Comparison of ENCODE assay signal across 8 cellular contexts in the genomic region with DNA sequence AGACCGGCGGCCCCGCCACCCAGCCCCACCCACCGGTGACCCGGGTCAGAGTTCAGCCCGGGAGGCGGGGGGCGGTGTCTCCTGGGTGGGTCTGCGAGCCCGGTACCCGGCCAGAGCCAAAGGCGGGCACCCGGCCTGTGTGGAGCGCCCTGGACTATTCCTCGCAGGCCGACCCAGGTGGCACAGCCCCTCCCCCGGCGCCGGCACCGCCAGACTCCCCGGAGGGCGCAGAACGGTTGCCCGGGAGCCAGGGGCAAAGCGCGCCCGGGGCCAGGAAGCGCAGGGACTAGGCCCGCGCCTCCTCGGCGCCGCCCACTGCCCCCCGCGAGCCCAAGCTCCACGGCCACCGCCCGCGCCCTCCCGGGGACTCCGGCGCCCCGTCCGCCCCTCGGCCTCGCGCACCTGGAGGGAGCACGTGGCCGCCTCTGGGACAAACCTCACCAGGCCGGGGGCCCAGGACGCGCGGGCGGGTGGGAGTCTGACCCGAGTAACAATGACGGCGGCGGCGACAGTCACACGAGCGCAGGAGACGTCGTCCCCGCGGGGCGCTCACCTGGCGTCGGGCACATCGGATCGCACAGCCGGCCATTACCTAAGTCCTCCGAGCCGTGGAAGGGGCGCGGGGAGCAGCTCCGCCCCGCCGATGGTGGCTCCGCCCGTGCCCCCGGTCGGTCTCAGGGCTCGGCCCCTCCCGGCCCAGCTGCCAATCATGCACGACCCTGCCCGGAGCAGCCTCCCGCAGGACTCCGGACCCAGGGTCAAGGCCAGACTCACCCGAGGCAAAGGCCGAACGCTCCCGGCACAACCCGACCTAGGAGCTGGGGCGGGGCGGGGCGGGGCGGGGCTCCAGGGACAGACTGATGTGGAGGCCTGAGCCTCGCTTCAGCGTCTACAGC. TPM values are rescaled to one million over a fixed set of nuclear protein-coding genes. Genes with fewer than 3 reads are reported as not detected.
DNase-seq lines count a peak whose midpoint lies in the region; ATAC-seq, FAIRE-seq and TF ChIP-seq lines count a peak whose summit lies in the region.
"Had no signal": no experiment of that assay in that cellular context is flagged by ENCODE, and none has a peak within 500 bp of the region (broad histone marks: within the 10 kb centered on the region; RNA-seq: fewer than 3 reads in every experiment).

No MANE protein-coding gene starts in this region.

- no peaks in the 10 kb centered on the region for H3K9me3 Mint-ChIP-seq in activated naive CD4-positive, alpha-beta T cell treated with anti-CD3 and anti-CD28 coated beads, Interleukin-2, amount 50 U/mL, for 72 hours
- H3K9me3 Mint-ChIP-seq in stimulated activated effector memory CD8-positive, alpha-beta T cell treated with anti-CD3 and anti-CD28 coated beads, Interleukin-12 subunit alpha, Interleukin-12 subunit beta, amount 100 ng/mL, for 72 hours = no peaks in the 10 kb centered on the region

- no peak for TF ChIP-seq RAD21 in HepG2 (CRISPR knock-in tag; IDR thresholded peaks at IDR 0.05)

- WGBS in HepG2 (ENCODE audit: low lambda C conversion rate) = 96% methylated on average over 40 of the region's 99 CpGs
- WGBS in thyroid gland, 2 donors = 51 to 59% methylated on average over 11 to 19 of the region's 99 CpGs

- FAIRE-seq in HepG2 (lab: Jason Lieb, UNC) = no peak

- H3K4me3 ChIP-seq in HepG2 (replicated peaks in 1 of 3; ENCODE audit: insufficient read depth in 1 of 3, low read depth in 2 of 3, low read length in 3 of 3) (no peak overlapping the region), thyroid gland (replicated peaks in 1 of 3) (peak overlapping the region in 1 of 3 donors; percentile 9)
- H3K4me3 ChIP-seq: lung had no signal

- H3K27me3 ChIP-seq in HepG2 (ENCODE audit: control insufficient read depth in 1 of 2, insufficient read depth in 2 of 2, low read length in 2 of 2) = no peaks in the 10 kb centered on the region
- no peaks in the 10 kb centered on the region for H3K27me3 ChIP-seq in thyroid gland

- POLR2A ChIA-PET in HepG2 (lab: Yijun Ruan, JAX) = no interaction called here

- TF ChIP-seq CTCF in HepG2 (CRISPR knock-in tag; IDR thresholded peaks at IDR 0.05) = no peak
- no peak for TF ChIP-seq CTCF in thyroid gland (IDR thresholded peaks at IDR 0.05)

- no TSS peak for BruUV-seq in HepG2 (replicated peaks; lab: Mats Ljungman, UMichigan)

- no peak for TF ChIP-seq POLR2A in HepG2 (IDR thresholded peaks at IDR 0.05; ENCODE audit: insufficient read depth in 1 of 2, low read depth in 2 of 2, low read length in 2 of 2)
- no peak for TF ChIP-seq POLR2A in thyroid gland (IDR thresholded peaks at IDR 0.05)

- H3K4me3 Mint-ChIP-seq in stimulated activated effector memory CD8-positive, alpha-beta T cell treated with anti-CD3 and anti-CD28 coated beads, Interleukin-12 subunit alpha, Interleukin-12 subunit beta, amount 100 ng/mL, for 72 hours = no peak overlapping the region

- TF ChIP-seq EP300 in HepG2 (IDR thresholded peaks at IDR 0.05; ENCODE audit: low read depth in 2 of 2, low read length in 2 of 2) (no peak), HepG2 (CRISPR knock-in tag; IDR thresholded peaks at IDR 0.05; ENCODE audit: borderline replicate concordance) (no peak)

- peaks cover 76% of the 10 kb centered on the region for H3K79me2 ChIP-seq in HepG2 (ENCODE audit: insufficient read depth, low read length)

- H3K27ac ChIP-seq in HepG2 (ENCODE audit: extremely low read length, insufficient read depth, low read length) (no peak overlapping the region), thyroid gland (peak overlapping the region; percentile 6 to 68 (median 51))

- no peaks in the 10 kb centered on the region for H3K36me3 Mint-ChIP-seq in activated naive CD4-positive, alpha-beta T cell treated with anti-CD3 and anti-CD28 coated beads, Interleukin-2, amount 50 U/mL, for 72 hours
- H3K36me3 Mint-ChIP-seq in stimulated activated effector memory CD8-positive, alpha-beta T cell treated with anti-CD3 and anti-CD28 coated beads, Interleukin-12 subunit alpha, Interleukin-12 subunit beta, amount 100 ng/mL, for 72 hours = no peaks in the 10 kb centered on the region

- DNase-seq in HuH-7 (ENCODE audit: low spot score) (peak; percentile 100), ecto neural progenitor cell (ENCODE audit: low spot score) (peak; percentile 76), HepG2 (ENCODE audit: low spot score) (no peak), thyroid gland (no peak)
- no peak for DNase-seq in activated naive CD4-positive, alpha-beta T cell treated with anti-CD3 and anti-CD28 coated beads, Interleukin-2, amount 50 U/mL, for 72 hours (ENCODE audit: low spot score in 2 of 2)
- no peak for DNase-seq in stimulated activated effector memory CD8-positive, alpha-beta T cell treated with anti-CD3 and anti-CD28 coated beads, Interleukin-12 subunit alpha, Interleukin-12 subunit beta, amount 100 ng/mL, for 72 hours (ENCODE audit: low spot score in 2 of 2)

- no peaks in the 10 kb centered on the region; a peak in 1 of 5 replicates for H3K36me3 ChIP-seq in HepG2 (replicated peaks in 1 of 2; ENCODE audit: control insufficient read depth in 1 of 2, insufficient read depth in 2 of 2, low read length in 2 of 2)
- peaks cover 0 to 3% of the 10 kb centered on the region in 2 donors for H3K36me3 ChIP-seq in thyroid gland

- ATAC-seq in HepG2 (no peak), HG02642 (IDR thresholded peaks at IDR 0.05; ENCODE audit: poor library complexity, unreplicated experiment) (no peak)
- ATAC-seq in activated naive CD4-positive, alpha-beta T cell treated with anti-CD3 and anti-CD28 coated beads, Interleukin-2, amount 50 U/mL, for 72 hours = no peak
- no peak for ATAC-seq in stimulated activated effector memory CD8-positive, alpha-beta T cell treated with anti-CD3 and anti-CD28 coated beads, Interleukin-12 subunit alpha, Interleukin-12 subunit beta, amount 100 ng/mL, for 72 hours

- CTCF ChIA-PET in HepG2 (lab: Yijun Ruan, JAX; ENCODE audit: low intra/inter-chr PET ratio, low total read pairs) = no interaction called here

- no peak overlapping the region for H2AFZ ChIP-seq in HepG2 (ENCODE audit: low read length)

- intact Hi-C loops in HepG2 (cut with micrococcal nuclease; ENCODE audit: unreplicated experiment) (loop anchor here (10.0 kb wide), 1 partner anchor 875 kb away; no protein-coding TSS in a partner anchor), thyroid gland (cut with DNase I) (no loop called here)

- H3K9me3 ChIP-seq in HepG2 (ENCODE audit: low read length) (no peaks in the 10 kb centered on the region), thyroid gland (no peaks in the 10 kb centered on the region)

- no peak overlapping the region for H3K27ac Mint-ChIP-seq in activated naive CD4-positive, alpha-beta T cell treated with anti-CD3 and anti-CD28 coated beads, Interleukin-2, amount 50 U/mL, for 72 hours
- H3K27ac Mint-ChIP-seq in stimulated activated effector memory CD8-positive, alpha-beta T cell treated with anti-CD3 and anti-CD28 coated beads, Interleukin-12 subunit alpha, Interleukin-12 subunit beta, amount 100 ng/mL, for 72 hours = no peak overlapping the region

- peaks cover 5% of the 10 kb centered on the region for H3K4me1 Mint-ChIP-seq in stimulated activated effector memory CD8-positive, alpha-beta T cell treated with anti-CD3 and anti-CD28 coated beads, Interleukin-12 subunit alpha, Interleukin-12 subunit beta, amount 100 ng/mL, for 72 hours

- no peak overlapping the region for H3K9ac ChIP-seq in HepG2 (ENCODE audit: insufficient read depth, low read depth, low read length)

- H4K20me1 ChIP-seq in HepG2 (ENCODE audit: insufficient read depth, low read length) = peaks cover 12% of the 10 kb centered on the region; the same call in 1 of the 2 replicates

- no peak overlapping the region for H3K4me2 ChIP-seq in HepG2 (ENCODE audit: low read depth, low read length)

- peaks cover 86% of the 10 kb centered on the region for H3K4me1 ChIP-seq in HepG2 (ENCODE audit: insufficient read depth, low read length)
- H3K4me1 ChIP-seq in thyroid gland = peaks cover 97 to 100% of the 10 kb centered on the region in 2 donors

- in situ Hi-C loops in HepG2 (cut with HindIII; ENCODE audit: extremely low pct_ligation_motif_present, low pct_unique_long_range_greater_than_20kb) = no loop called here

RNA-seq across cellular contexts. Expression of gene PLXNB2, which starts 7.5 kb away (rescaled TPM):
- total RNA-seq in HepG2 (2016; rRNA removed; fragmentation: Illumina TruSeq; extraction: Trizol) (19.3 and 32.6 TPM in 2 replicates), thyroid gland (100 to 1,000 TPM; 143 to 266 (median 215) TPM)
- 4.6 and 4.9 TPM in 2 replicates for total RNA-seq in HepG2 (2016; cell fraction: cytosol; rRNA removed; fragmentation: Illumina TruSeq; extraction: Trizol; ENCODE audit: low read depth)
- 16.8 and 32.7 TPM in 2 replicates for total RNA-seq in HepG2 (2016; cell fraction: insoluble cytoplasmic fraction; rRNA removed; fragmentation: Illumina TruSeq; extraction: Trizol)
- total RNA-seq in HepG2 (2016; cell fraction: membrane; rRNA removed; fragmentation: Illumina TruSeq; extraction: Trizol) = 13.7 and 15.6 TPM in 2 replicates
- total RNA-seq in HepG2 (2016; cell fraction: nucleus; rRNA removed; fragmentation: Illumina TruSeq; extraction: Trizol) = 43.2 and 57.8 TPM in 2 replicates
- 68.9 and 79.4 TPM in 2 replicates for polyA plus RNA-seq in HepG2 (2011; rRNA removed)
- 46.5 and 75.4 TPM in 2 replicates for polyA plus RNA-seq in HepG2 (2011; cell fraction: cytosol; rRNA removed)
- polyA plus RNA-seq in HepG2 (2011; cell fraction: nucleus; rRNA removed) = 265 and 413 TPM in 2 replicates
- polyA plus RNA-seq in HepG2 (2012) = 53.9 and 72.9 TPM in 2 replicates
- polyA plus RNA-seq in HepG2 (2016; cell fraction: cytosol; fragmentation: Illumina TruSeq; extraction: Trizol; ENCODE audit: low read depth) = 5.5 and 6.2 TPM in 2 replicates
- polyA plus RNA-seq in HepG2 (2016; cell fraction: insoluble cytoplasmic fraction; fragmentation: Illumina TruSeq; extraction: Trizol; ENCODE audit: low read depth) = 16.2 and 23.0 TPM in 2 replicates
- 10.1 and 11.9 TPM in 2 replicates for polyA plus RNA-seq in HepG2 (2016; cell fraction: membrane; fragmentation: Illumina TruSeq; extraction: Trizol; ENCODE audit: low read depth)
- 148 and 155 TPM in 2 replicates for polyA plus RNA-seq in HepG2 (2016; cell fraction: nucleus; fragmentation: Illumina TruSeq; extraction: Trizol; ENCODE audit: insufficient read depth, low read depth)
- 61.5 and 149 TPM in 2 replicates for polyA minus RNA-seq in HepG2 (2011; rRNA and poly(A)+ RNA removed; ENCODE audit: low replicate concordance)
- 76.6 and 89.8 TPM in 2 replicates for polyA minus RNA-seq in HepG2 (2011; cell fraction: cytosol; rRNA and poly(A)+ RNA removed)
- polyA minus RNA-seq in HepG2 (2011; cell fraction: nucleus; rRNA and poly(A)+ RNA removed) = 57.9 and 61.3 TPM in 2 replicates
- 10 to 100 TPM; 10.3 to 13.1 TPM for total RNA-seq in activated naive CD4-positive, alpha-beta T cell treated with anti-CD3 and anti-CD28 coated beads, Interleukin-2, amount 50 U/mL, for 72 hours

RNA-seq across cellular contexts. Expression of gene DENND6B, which starts 26.8 kb away (rescaled TPM):
- total RNA-seq in HepG2 (2016; rRNA removed; fragmentation: Illumina TruSeq; extraction: Trizol) = 0.84 and 0.95 TPM in 2 replicates
- 0.30 and 0.44 TPM in 2 replicates for total RNA-seq in HepG2 (2016; cell fraction: cytosol; rRNA removed; fragmentation: Illumina TruSeq; extraction: Trizol; ENCODE audit: low read depth)
- 0.22 and 0.65 TPM in 2 replicates for total RNA-seq in HepG2 (2016; cell fraction: insoluble cytoplasmic fraction; rRNA removed; fragmentation: Illumina TruSeq; extraction: Trizol)
- total RNA-seq in HepG2 (2016; cell fraction: membrane; rRNA removed; fragmentation: Illumina TruSeq; extraction: Trizol) = 0.52 and 0.90 TPM in 2 replicates
- 0.90 and 1.1 TPM in 2 replicates for total RNA-seq in HepG2 (2016; cell fraction: nucleus; rRNA removed; fragmentation: Illumina TruSeq; extraction: Trizol)
- polyA plus RNA-seq in HepG2 (2011; rRNA removed) = 3.8 and 4.2 TPM in 2 replicates
- polyA plus RNA-seq in HepG2 (2011; cell fraction: cytosol; rRNA removed) = 1.8 TPM in 2 replicates
- 33.7 and 41.4 TPM in 2 replicates for polyA plus RNA-seq in HepG2 (2011; cell fraction: nucleus; rRNA removed)
- polyA plus RNA-seq in HepG2 (2012) = 2.5 and 2.6 TPM in 2 replicates
- 0.33 and 0.71 TPM in 2 replicates for polyA plus RNA-seq in HepG2 (2016; cell fraction: cytosol; fragmentation: Illumina TruSeq; extraction: Trizol; ENCODE audit: low read depth)
- polyA plus RNA-seq in HepG2 (2016; cell fraction: insoluble cytoplasmic fraction; fragmentation: Illumina TruSeq; extraction: Trizol; ENCODE audit: low read depth) = 0.74 and 0.86 TPM in 2 replicates
- 0.63 and 1.2 TPM in 2 replicates for polyA plus RNA-seq in HepG2 (2016; cell fraction: membrane; fragmentation: Illumina TruSeq; extraction: Trizol; ENCODE audit: low read depth)
- 4.0 and 5.3 TPM in 2 replicates for polyA plus RNA-seq in HepG2 (2016; cell fraction: nucleus; fragmentation: Illumina TruSeq; extraction: Trizol; ENCODE audit: insufficient read depth, low read depth)
- polyA minus RNA-seq in HepG2 (2011; rRNA and poly(A)+ RNA removed; ENCODE audit: low replicate concordance) = 0.58 and 2.9 TPM in 2 replicates
- 1.3 TPM in 2 replicates for polyA minus RNA-seq in HepG2 (2011; cell fraction: cytosol; rRNA and poly(A)+ RNA removed)
- polyA minus RNA-seq in HepG2 (2011; cell fraction: nucleus; rRNA and poly(A)+ RNA removed) = 2.6 and 3.3 TPM in 2 replicates
- total RNA-seq in thyroid gland = 10 to 100 TPM in 2 of 4 donors, 1 to 10 TPM in 2; 4.3 to 14.3 (median 9.3) TPM
- 1 to 10 TPM; 4.1 to 4.3 TPM for total RNA-seq in activated naive CD4-positive, alpha-beta T cell treated with anti-CD3 and anti-CD28 coated beads, Interleukin-2, amount 50 U/mL, for 72 hours

RNA-seq across cellular contexts. Expression of gene MAPK11, which starts 29.8 kb away (rescaled TPM):
- total RNA-seq in HepG2 (2016; rRNA removed; fragmentation: Illumina TruSeq; extraction: Trizol) = 0.15 TPM in 1 of 2 replicates, not detected in the other
- not detected in 2 replicates for total RNA-seq in HepG2 (2016; cell fraction: cytosol; rRNA removed; fragmentation: Illumina TruSeq; extraction: Trizol; ENCODE audit: low read depth)
- total RNA-seq in HepG2 (2016; cell fraction: insoluble cytoplasmic fraction; rRNA removed; fragmentation: Illumina TruSeq; extraction: Trizol) = 0.12 and 0.15 TPM in 2 replicates
- 0.10 and 0.19 TPM in 2 replicates for total RNA-seq in HepG2 (2016; cell fraction: membrane; rRNA removed; fragmentation: Illumina TruSeq; extraction: Trizol)
- total RNA-seq in HepG2 (2016; cell fraction: nucleus; rRNA removed; fragmentation: Illumina TruSeq; extraction: Trizol) = 0.28 TPM in 1 of 2 replicates, not detected in the other
- polyA plus RNA-seq in HepG2 (2011; rRNA removed) = 0.17 and 0.46 TPM in 2 replicates
- polyA plus RNA-seq in HepG2 (2011; cell fraction: cytosol; rRNA removed) = 0.13 and 0.19 TPM in 2 replicates
- 1.9 TPM in 2 replicates for polyA plus RNA-seq in HepG2 (2011; cell fraction: nucleus; rRNA removed)
- 0.21 TPM in 1 of 2 replicates, not detected in the other for polyA plus RNA-seq in HepG2 (2012)
- polyA plus RNA-seq in HepG2 (2016; cell fraction: cytosol; fragmentation: Illumina TruSeq; extraction: Trizol; ENCODE audit: low read depth) = 0.05 and 0.07 TPM in 2 replicates
- 0.19 and 0.24 TPM in 2 replicates for polyA plus RNA-seq in HepG2 (2016; cell fraction: insoluble cytoplasmic fraction; fragmentation: Illumina TruSeq; extraction: Trizol; ENCODE audit: low read depth)
- polyA plus RNA-seq in HepG2 (2016; cell fraction: membrane; fragmentation: Illumina TruSeq; extraction: Trizol; ENCODE audit: low read depth) = 0.13 TPM in 1 of 2 replicates, not detected in the other
- polyA plus RNA-seq in HepG2 (2016; cell fraction: nucleus; fragmentation: Illumina TruSeq; extraction: Trizol; ENCODE audit: insufficient read depth, low read depth) = 0.25 and 0.37 TPM in 2 replicates
- polyA minus RNA-seq in HepG2 (2011; rRNA and poly(A)+ RNA removed; ENCODE audit: low replicate concordance) = 0.58 and 0.94 TPM in 2 replicates
- polyA minus RNA-seq in HepG2 (2011; cell fraction: cytosol; rRNA and poly(A)+ RNA removed) = not detected in 2 replicates
- 0.13 TPM in 1 of 2 replicates, not detected in the other for polyA minus RNA-seq in HepG2 (2011; cell fraction: nucleus; rRNA and poly(A)+ RNA removed)
- 1 to 10 TPM; 2.8 to 4.7 (median 4.0) TPM for total RNA-seq in thyroid gland
- 10 to 100 TPM; 15.6 to 25.7 TPM for total RNA-seq in activated naive CD4-positive, alpha-beta T cell treated with anti-CD3 and anti-CD28 coated beads, Interleukin-2, amount 50 U/mL, for 72 hours

RNA-seq across cellular contexts. Expression of gene MAPK12, which starts 38.5 kb away (rescaled TPM):
- total RNA-seq in HepG2 (2016; rRNA removed; fragmentation: Illumina TruSeq; extraction: Trizol) = 15.0 and 23.3 TPM in 2 replicates
- total RNA-seq in HepG2 (2016; cell fraction: cytosol; rRNA removed; fragmentation: Illumina TruSeq; extraction: Trizol; ENCODE audit: low read depth) = 25.0 and 26.8 TPM in 2 replicates
- total RNA-seq in HepG2 (2016; cell fraction: insoluble cytoplasmic fraction; rRNA removed; fragmentation: Illumina TruSeq; extraction: Trizol) = 15.4 and 25.6 TPM in 2 replicates
- 43.0 and 45.2 TPM in 2 replicates for total RNA-seq in HepG2 (2016; cell fraction: membrane; rRNA removed; fragmentation: Illumina TruSeq; extraction: Trizol)
- 20.3 and 23.6 TPM in 2 replicates for total RNA-seq in HepG2 (2016; cell fraction: nucleus; rRNA removed; fragmentation: Illumina TruSeq; extraction: Trizol)
- 22.2 and 22.8 TPM in 2 replicates for polyA plus RNA-seq in HepG2 (2011; rRNA removed)
- 12.9 and 20.7 TPM in 2 replicates for polyA plus RNA-seq in HepG2 (2011; cell fraction: cytosol; rRNA removed)
- 115 and 151 TPM in 2 replicates for polyA plus RNA-seq in HepG2 (2011; cell fraction: nucleus; rRNA removed)
- 6.9 and 10.9 TPM in 2 replicates for polyA plus RNA-seq in HepG2 (2012)
- 27.8 and 28.1 TPM in 2 replicates for polyA plus RNA-seq in HepG2 (2016; cell fraction: cytosol; fragmentation: Illumina TruSeq; extraction: Trizol; ENCODE audit: low read depth)
- polyA plus RNA-seq in HepG2 (2016; cell fraction: insoluble cytoplasmic fraction; fragmentation: Illumina TruSeq; extraction: Trizol; ENCODE audit: low read depth) = 14.6 and 16.4 TPM in 2 replicates
- polyA plus RNA-seq in HepG2 (2016; cell fraction: membrane; fragmentation: Illumina TruSeq; extraction: Trizol; ENCODE audit: low read depth) = 37.0 and 38.8 TPM in 2 replicates
- polyA plus RNA-seq in HepG2 (2016; cell fraction: nucleus; fragmentation: Illumina TruSeq; extraction: Trizol; ENCODE audit: insufficient read depth, low read depth) = 56.9 and 60.1 TPM in 2 replicates
- polyA minus RNA-seq in HepG2 (2011; rRNA and poly(A)+ RNA removed; ENCODE audit: low replicate concordance) = 16.5 and 18.7 TPM in 2 replicates
- polyA minus RNA-seq in HepG2 (2011; cell fraction: cytosol; rRNA and poly(A)+ RNA removed) = 5.1 and 9.2 TPM in 2 replicates
- 25.6 and 25.8 TPM in 2 replicates for polyA minus RNA-seq in HepG2 (2011; cell fraction: nucleus; rRNA and poly(A)+ RNA removed)
- 1 to 10 TPM; 3.1 to 5.1 (median 3.7) TPM for total RNA-seq in thyroid gland
- 10 to 100 TPM in 1 of 2 donors, 1 to 10 TPM in 1; 7.1 to 14.2 TPM for total RNA-seq in activated naive CD4-positive, alpha-beta T cell treated with anti-CD3 and anti-CD28 coated beads, Interleukin-2, amount 50 U/mL, for 72 hours

RNA-seq across cellular contexts. Expression of gene PPP6R2, which starts 43.2 kb away (rescaled TPM):
- 36.1 and 55.0 TPM in 2 replicates for total RNA-seq in HepG2 (2016; rRNA removed; fragmentation: Illumina TruSeq; extraction: Trizol)
- total RNA-seq in HepG2 (2016; cell fraction: cytosol; rRNA removed; fragmentation: Illumina TruSeq; extraction: Trizol; ENCODE audit: low read depth) = 13.5 and 14.8 TPM in 2 replicates
- 33.5 and 56.7 TPM in 2 replicates for total RNA-seq in HepG2 (2016; cell fraction: insoluble cytoplasmic fraction; rRNA removed; fragmentation: Illumina TruSeq; extraction: Trizol)
- 26.4 and 27.2 TPM in 2 replicates for total RNA-seq in HepG2 (2016; cell fraction: membrane; rRNA removed; fragmentation: Illumina TruSeq; extraction: Trizol)
- total RNA-seq in HepG2 (2016; cell fraction: nucleus; rRNA removed; fragmentation: Illumina TruSeq; extraction: Trizol) = 53.7 and 65.8 TPM in 2 replicates
- polyA plus RNA-seq in HepG2 (2011; rRNA removed) = 102 and 112 TPM in 2 replicates
- polyA plus RNA-seq in HepG2 (2011; cell fraction: cytosol; rRNA removed) = 56.6 and 76.3 TPM in 2 replicates
- 458 and 611 TPM in 2 replicates for polyA plus RNA-seq in HepG2 (2011; cell fraction: nucleus; rRNA removed)
- polyA plus RNA-seq in HepG2 (2012) = 58.5 and 66.4 TPM in 2 replicates
- 6.8 and 7.7 TPM in 2 replicates for polyA plus RNA-seq in HepG2 (2016; cell fraction: cytosol; fragmentation: Illumina TruSeq; extraction: Trizol; ENCODE audit: low read depth)
- 26.5 and 32.8 TPM in 2 replicates for polyA plus RNA-seq in HepG2 (2016; cell fraction: insoluble cytoplasmic fraction; fragmentation: Illumina TruSeq; extraction: Trizol; ENCODE audit: low read depth)
- 17.1 and 18.2 TPM in 2 replicates for polyA plus RNA-seq in HepG2 (2016; cell fraction: membrane; fragmentation: Illumina TruSeq; extraction: Trizol; ENCODE audit: low read depth)
- 172 and 175 TPM in 2 replicates for polyA plus RNA-seq in HepG2 (2016; cell fraction: nucleus; fragmentation: Illumina TruSeq; extraction: Trizol; ENCODE audit: insufficient read depth, low read depth)
- polyA minus RNA-seq in HepG2 (2011; rRNA and poly(A)+ RNA removed; ENCODE audit: low replicate concordance) = 25.0 and 101 TPM in 2 replicates
- polyA minus RNA-seq in HepG2 (2011; cell fraction: cytosol; rRNA and poly(A)+ RNA removed) = 29.8 and 30.8 TPM in 2 replicates
- polyA minus RNA-seq in HepG2 (2011; cell fraction: nucleus; rRNA and poly(A)+ RNA removed) = 84.9 and 89.9 TPM in 2 replicates
- total RNA-seq in thyroid gland = 100 to 1,000 TPM in 1 of 4 donors, 10 to 100 TPM in 3; 65.7 to 103 (median 74.0) TPM
- total RNA-seq in activated naive CD4-positive, alpha-beta T cell treated with anti-CD3 and anti-CD28 coated beads, Interleukin-2, amount 50 U/mL, for 72 hours = 10 to 100 TPM; 42.6 to 48.3 TPM

Comparison
In these comparisons a context has a peak if more than half of its experiments do, and no peak if none do; other contexts are left out.
1. DNase-seq: peak in HuH-7 (single experiment) and ecto neural progenitor cell (single experiment); none in HepG2 (single experiment), thyroid gland (0 of 2), activated naive CD4-positive, alpha-beta T cell treated with anti-CD3 and anti-CD28 coated beads, Interleukin-2, amount 50 U/mL, for 72 hours (0 of 2) and stimulated activated effector memory CD8-positive, alpha-beta T cell treated with anti-CD3 and anti-CD28 coated beads, Interleukin-12 subunit alpha, Interleukin-12 subunit beta, amount 100 ng/mL, for 72 hours (0 of 2).